Comparison of ENCODE assay signal across 1 cellular context in genomic region chr10:75404335-75405200, GRCh38.
TF ChIP-seq lines count a peak whose summit lies in the region.

No MANE protein-coding gene starts in this region.

TF ChIP-seq in H1, 55 proteins besides CTCF, POLR2A, EP300 and RAD21 (continued from another document):
- no peak for TF ChIP-seq RBBP5 (IDR thresholded peaks at IDR 0.05; ENCODE audit: borderline replicate concordance, low read depth, low read length)
- TF ChIP-seq RNF2 (IDR thresholded peaks at IDR 0.05; ENCODE audit: borderline replicate concordance, low read depth, low read length, missing control alignments, poor library complexity, severe bottlenecking): no peak
- no peak for TF ChIP-seq SP4 (IDR thresholded peaks at IDR 0.05; ENCODE audit: low read length)
- TF ChIP-seq NRF1 (IDR thresholded peaks at IDR 0.05; ENCODE audit: low read depth, low read length): peak; percentile 22; the same call in 1 of the 2 replicates
- TF ChIP-seq JUND (IDR thresholded peaks at IDR 0.05; ENCODE audit: low read length): no peak
- peak; percentile 29; the same call in 1 of the 2 replicates for TF ChIP-seq E2F6 (IDR thresholded peaks at IDR 0.05)
- TF ChIP-seq CREB1 (IDR thresholded peaks at IDR 0.05): no peak
- TF ChIP-seq SP2 (IDR thresholded peaks at IDR 0.05; ENCODE audit: low read length): no peak
- no peak for TF ChIP-seq BRCA1 (IDR thresholded peaks at IDR 0.05; ENCODE audit: low read depth, low read length)
- TF ChIP-seq CTBP2 (IDR thresholded peaks at IDR 0.05; ENCODE audit: borderline replicate concordance, insufficient read depth, insufficient read length, low read length): no peak
- peak; percentile 51; the same call in 1 of the 2 replicates for TF ChIP-seq RFX5 (IDR thresholded peaks at IDR 0.05; ENCODE audit: borderline replicate concordance, low read depth, low read length)
- no peak for TF ChIP-seq KDM5A (IDR thresholded peaks at IDR 0.05; ENCODE audit: low read length)
- peak; percentile 37 for TF ChIP-seq KDM4A (IDR thresholded peaks at IDR 0.05; ENCODE audit: low read depth, low read length, severe bottlenecking)
- no peak for TF ChIP-seq CHD2 (IDR thresholded peaks at IDR 0.05; ENCODE audit: low read length)
- TF ChIP-seq CHD1 (IDR thresholded peaks at IDR 0.05; ENCODE audit: low read depth, low read length): no peak
- no peak for TF ChIP-seq NANOG (IDR thresholded peaks at IDR 0.05; ENCODE audit: insufficient read depth, low read depth, low read length, poor library complexity, severe bottlenecking)
- TF ChIP-seq TBP (IDR thresholded peaks at IDR 0.05; ENCODE audit: low read depth, low read length): no peak
- TF ChIP-seq SIN3A (conservative IDR thresholded peaks at IDR 0.05 in 1 of 2, IDR thresholded peaks at IDR 0.05 in 1 of 2; ENCODE audit: low read depth in 1 of 2, low read length in 2 of 2): no peak
- no peak for TF ChIP-seq SP1 (IDR thresholded peaks at IDR 0.05; ENCODE audit: low read depth, low read length)
- no peak for TF ChIP-seq SAP30 (IDR thresholded peaks at IDR 0.05; ENCODE audit: insufficient read depth, insufficient replicate concordance, low read length)
- no peak for TF ChIP-seq TAF7 (optimal IDR thresholded peaks at IDR 0.05; ENCODE audit: borderline replicate concordance, low read depth, low read length)
- no peak for TF ChIP-seq USF2 (IDR thresholded peaks at IDR 0.05; ENCODE audit: low read length)
- no peak for TF ChIP-seq SIRT6 (IDR thresholded peaks at IDR 0.05; ENCODE audit: low read length)
- TF ChIP-seq EGR1 (IDR thresholded peaks at IDR 0.05; ENCODE audit: borderline replicate concordance, low read depth, low read length): no peak
- TF ChIP-seq CHD7 (IDR thresholded peaks at IDR 0.05; ENCODE audit: insufficient replicate concordance, low read length): no peak
- TF ChIP-seq ATF2 (IDR thresholded peaks at IDR 0.05; ENCODE audit: low read length): no peak
- TF ChIP-seq TCF12 (IDR thresholded peaks at IDR 0.05; ENCODE audit: low read depth, low read length): no peak
- no peak for TF ChIP-seq BCL11A (IDR thresholded peaks at IDR 0.05; ENCODE audit: low read depth in 2 of 2, low read length in 2 of 2)
- no peak for TF ChIP-seq KDM1A (IDR thresholded peaks at IDR 0.05; ENCODE audit: borderline replicate concordance, low read length)
- no peak for TF ChIP-seq MAFK (IDR thresholded peaks at IDR 0.05; ENCODE audit: low read depth, low read length)
- TF ChIP-seq EZH2 (IDR thresholded peaks at IDR 0.05; ENCODE audit: low read depth, low read length, severe bottlenecking): peak; percentile 21
- no peak for TF ChIP-seq CBX5 (IDR thresholded peaks at IDR 0.05; ENCODE audit: low read depth, low read length)
- TF ChIP-seq CBX8 (IDR thresholded peaks at IDR 0.05; ENCODE audit: borderline replicate concordance, low read depth, low read length): no peak
- TF ChIP-seq ZNF274 (IDR thresholded peaks at IDR 0.05; ENCODE audit: borderline replicate concordance, extremely low read depth, low read length): no peak
- TF ChIP-seq GTF2F1 (IDR thresholded peaks at IDR 0.05; ENCODE audit: borderline replicate concordance, low read depth, low read length): no peak
- TF ChIP-seq POLR2AphosphoS5 (IDR thresholded peaks at IDR 0.05; ENCODE audit: low read depth, low read length): no peak
